In genomic region chr17:4362141-4362540, GRCh38 we compare ENCODE assay signal across 11 cellular contexts. TPM values are rescaled to one million over a fixed set of nuclear protein-coding genes. Genes with fewer than 3 reads are reported as not detected.
DNase-seq lines count a peak whose midpoint lies in the region; ATAC-seq, FAIRE-seq and TF ChIP-seq lines count a peak whose summit lies in the region.
"Had no signal": no experiment of that assay in that cellular context is flagged by ENCODE, and none has a peak within 500 bp of the region (broad histone marks: within the 10 kb centered on the region; RNA-seq: fewer than 3 reads in every experiment).

No MANE protein-coding gene starts in this region.

- 92% methylated on average over 4 of the region's 4 CpGs; no CpG with 5 or more reads in 1 of the 2 experiments for WGBS in H1 (ENCODE audit: extremely low coverage in 1 of 2, insufficient coverage in 1 of 2, insufficient read length in 1 of 2, insufficient replicate concordance in 2 of 2, low coverage in 1 of 2, low lambda C conversion rate in 2 of 2, missing lambda C conversion rate in 1 of 2), 2 experiments
- WGBS in psoas muscle, 3 donors = 32 to 36% (median 34%) methylated on average over 4 of the region's 4 CpGs

- TF ChIP-seq EP300 in H1 (IDR thresholded peaks at IDR 0.05; ENCODE audit: borderline replicate concordance in 1 of 2, low read depth in 2 of 2, low read length in 2 of 2) = no peak

- H3K27ac ChIP-seq in H1 (ENCODE audit: low read depth, low read length) = no peak overlapping the region
- peak overlapping the region; percentile 99 for H3K27ac ChIP-seq in psoas muscle
- H3K27ac ChIP-seq: upper lobe of left lung had no signal

- H3K27me3 ChIP-seq in H1 (replicated peaks in 1 of 4; ENCODE audit: control insufficient read depth in 3 of 4, extremely low read depth in 1 of 4, insufficient read depth in 3 of 4, low read length in 3 of 4) = no peaks in the 10 kb centered on the region
- no peaks in the 10 kb centered on the region for H3K27me3 ChIP-seq in psoas muscle (ENCODE audit: insufficient read depth in 3 of 3, low read length in 2 of 3)
- H3K27me3 ChIP-seq: upper lobe of left lung had no signal

- intact Hi-C loops in psoas muscle (cut with DNase I) = loop anchor here (5.0 kb wide), 2 partner anchors 35 to 45 kb away; no protein-coding TSS in a partner anchor

- H2BK120ac ChIP-seq in H1 (replicated peaks; ENCODE audit: low read depth, low read length) = no peak overlapping the region

- peaks cover 0 to 7% (median 0%) of the 10 kb centered on the region in 4 experiments; a peak in 2 of 8 replicates for H3K36me3 ChIP-seq in H1 (ENCODE audit: control insufficient read depth in 2 of 4, insufficient read depth in 4 of 4, low read length in 3 of 4)
- peaks cover 0 to 14% of the 10 kb centered on the region in 2 donors for H3K36me3 ChIP-seq in psoas muscle (ENCODE audit: insufficient read depth in 1 of 2, low read depth in 1 of 2)

- peak; percentile 17 to 21; a peak in 2 of 4 replicates for TF ChIP-seq RAD21 in H1 (IDR thresholded peaks at IDR 0.05 in 1 of 2, conservative IDR thresholded peaks at IDR 0.05 in 1 of 2; ENCODE audit: low read depth in 2 of 2, low read length in 2 of 2)

- H3K4me1 ChIP-seq in H1 (replicated peaks in 1 of 4; ENCODE audit: control insufficient read depth in 3 of 4, insufficient read depth in 4 of 4, low read length in 3 of 4) (peaks cover 0 to 5% (median 2%) of the 10 kb centered on the region in 4 experiments; a peak in 3 of 7 replicates), psoas muscle (peaks cover 46% of the 10 kb centered on the region)

- H3K4ac ChIP-seq in H1 (replicated peaks; ENCODE audit: insufficient read length, low read depth, low read length) = no peak overlapping the region

- no peak overlapping the region for H2BK15ac ChIP-seq in H1 (ENCODE audit: low read length)

- H3K4me2 ChIP-seq in H1 (ENCODE audit: insufficient read depth in 1 of 2, low read depth in 2 of 2, low read length in 2 of 2) = no peak overlapping the region

- H3K18ac ChIP-seq in H1 (ENCODE audit: extremely low read depth, low read length) = no peak overlapping the region

- POLR2A ChIA-PET in H1 (lab: Charles Lee; ENCODE audit: partially characterized antibody) = interaction anchor here (1.0 kb wide), 1 partner anchor 55 kb away, joined by 3 read pairs; no protein-coding TSS in a partner anchor

- H3K4me3 ChIP-seq in H1 (ENCODE audit: extremely low read depth in 1 of 4, insufficient read depth in 2 of 4, low read depth in 3 of 4, low read length in 4 of 4) (no peak overlapping the region), psoas muscle (peak overlapping the region; percentile 100)
- H3K4me3 ChIP-seq: mucosa of descending colon, upper lobe of left lung had no signal

- H3K79me1 ChIP-seq in H1 (ENCODE audit: low read depth, low read length) = no peaks in the 10 kb centered on the region; the same call in 1 of the 2 replicates

- ATAC-seq in psoas muscle (peak in 1 of 4 donors; percentile 23), GM18861 (IDR thresholded peaks at IDR 0.05; ENCODE audit: unreplicated experiment) (no peak)
- ATAC-seq: mucosa of descending colon had no signal

- H4K8ac ChIP-seq in H1 (ENCODE audit: extremely low read depth, insufficient read depth, low read length) = no peak overlapping the region

- no peak overlapping the region for H4K91ac ChIP-seq in H1 (replicated peaks; ENCODE audit: insufficient read length, low read length)

- H2BK5ac ChIP-seq in H1 (ENCODE audit: low read depth, low read length) = no peak overlapping the region

- H3K56ac ChIP-seq in H1 (replicated peaks; ENCODE audit: insufficient read length, low read depth, low read length) = no peak overlapping the region

- TF ChIP-seq POLR2A in H1 (IDR thresholded peaks at IDR 0.05; ENCODE audit: control extremely low read depth in 1 of 2, low read depth in 2 of 2, low read length in 2 of 2) = no peak

- H2BK20ac ChIP-seq in H1 (ENCODE audit: low read length) = no peak overlapping the region

- H3K9ac ChIP-seq in H1 (replicated peaks in 1 of 4; ENCODE audit: extremely low read depth in 1 of 4, low read depth in 3 of 4, low read length in 3 of 4) = no peak overlapping the region

- no peak overlapping the region for H3K23ac ChIP-seq in H1 (ENCODE audit: insufficient read length)

- peaks cover 5% of the 10 kb centered on the region; the same call in 1 of the 2 replicates for H3K23me2 ChIP-seq in H1 (ENCODE audit: low read depth, low read length)

- no peak overlapping the region for H4K5ac ChIP-seq in H1 (ENCODE audit: insufficient read length, low read depth, low read length)

- H3K9me3 ChIP-seq in H1 (ENCODE audit: insufficient read depth in 2 of 2, low read depth in 1 of 2, low read length in 1 of 2) (no peaks in the 10 kb centered on the region), psoas muscle (no peaks in the 10 kb centered on the region)
- H3K9me3 ChIP-seq: mucosa of descending colon, upper lobe of left lung had no signal

- H3K14ac ChIP-seq in H1 (ENCODE audit: insufficient read length) = no peak overlapping the region

- DNase-seq in NCI-H748 (lab: John Stamatoyannopoulos, UW; ENCODE audit: unreplicated experiment) = peak; percentile 41
- DNase-seq in NCI-H748 treated with DMSO at 0.1 percent for 48 hours (lab: John Stamatoyannopoulos, UW) = no peak
- DNase-seq in NCI-H1930 (lab: John Stamatoyannopoulos, UW) = peak; percentile 25 to 43
- DNase-seq in H1 (ENCODE audit: low read depth in 1 of 2, low spot score in 2 of 2) = no peak
- DNase-seq in psoas muscle = no peak
- no peak for DNase-seq in HuH-7 (ENCODE audit: low spot score)
- no peak for DNase-seq in SK-N-DZ (ENCODE audit: low spot score)
- DNase-seq: mucosa of descending colon; stimulated activated CD4-positive, alpha-beta T cell treated with anti-CD3 and anti-CD28 coated beads, Interleukin-2, amount 100 ng/mL, for 24 hours; upper lobe of left lung had no signal

- H3K79me2 ChIP-seq in H1 (ENCODE audit: control insufficient read depth in 1 of 2, insufficient read depth in 2 of 2, low read length in 2 of 2) = peaks cover 53 to 92% of the 10 kb centered on the region in 2 experiments

- H2BK12ac ChIP-seq in H1 (ENCODE audit: low read depth, low read length) = no peak overlapping the region

- no peak overlapping the region for H2AK5ac ChIP-seq in H1 (ENCODE audit: low read depth, low read length)

- H4K20me1 ChIP-seq in H1 (replicated peaks in 1 of 2; ENCODE audit: control insufficient read depth in 1 of 2, insufficient read depth in 2 of 2, low read length in 2 of 2) = peaks cover 8 to 16% of the 10 kb centered on the region in 2 experiments

- CTCF ChIA-PET in H1 (lab: Charles Lee; ENCODE audit: partially characterized antibody) = interaction anchor here (0.6 kb wide), 1 partner anchor 14 kb away, joined by 6 read pairs; no protein-coding TSS in a partner anchor

- TF ChIP-seq CTCF in H1 (IDR thresholded peaks at IDR 0.05; ENCODE audit: control extremely low read depth in 1 of 3, insufficient read depth in 1 of 3, low read depth in 1 of 3, low read length in 3 of 3) (no peak), psoas muscle (IDR thresholded peaks at IDR 0.05) (no peak)

- FAIRE-seq in H1 (lab: Jason Lieb, UNC) = peak; percentile 57

- no peak overlapping the region for H2AFZ ChIP-seq in H1 (ENCODE audit: low read length)

TF ChIP-seq in H1, 55 proteins besides CTCF, POLR2A, EP300 and RAD21:
- TF ChIP-seq EGR1 (IDR thresholded peaks at IDR 0.05; ENCODE audit: borderline replicate concordance, low read depth, low read length) (no peak), RFX5 (IDR thresholded peaks at IDR 0.05; ENCODE audit: borderline replicate concordance, low read depth, low read length) (no peak), HDAC6 (IDR thresholded peaks at IDR 0.05; ENCODE audit: low read depth, low read length) (no peak), KDM4A (IDR thresholded peaks at IDR 0.05; ENCODE audit: low read depth, low read length, severe bottlenecking) (no peak)
- TF ChIP-seq, protein P1, sequence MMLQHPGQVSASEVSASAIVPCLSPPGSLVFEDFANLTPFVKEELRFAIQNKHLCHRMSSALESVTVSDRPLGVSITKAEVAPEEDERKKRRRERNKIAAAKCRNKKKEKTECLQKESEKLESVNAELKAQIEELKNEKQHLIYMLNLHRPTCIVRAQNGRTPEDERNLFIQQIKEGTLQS (IDR thresholded peaks at IDR 0.05; ENCODE audit: insufficient read depth, low read depth, low read length) = no peak
TF ChIP-seq in H1: peak in this region for 0.

RNA-seq across cellular contexts. Expression of gene UBE2G1, which starts 4.3 kb away (rescaled TPM):
- 168 and 170 TPM in 2 replicates for total RNA-seq in H1 (2021; fragmentation: NEBNext Ultra II Directional; extraction: Animal tissue kit (Norgen Biotek cat#: 25700))
- polyA plus RNA-seq in H1 (2011; rRNA removed) (57.8 and 73.9 TPM in 2 replicates), psoas muscle (100 to 1,000 TPM in 1 of 3 donors, 10 to 100 TPM in 2; 54.6 to 128 (median 73.0) TPM)
- 76.4 TPM for polyA plus RNA-seq in H1 (2011; cell fraction: cytosol; rRNA removed)
- 44.5 TPM for polyA plus RNA-seq in H1 (2011; cell fraction: nucleus; rRNA removed)
- 74.2 to 100 TPM (median 93.0 TPM) in 4 replicates for polyA plus RNA-seq in H1 (2012, experiment 1 of 2)
- polyA plus RNA-seq in H1 (2012, experiment 2 of 2) = 39.9 TPM
- 88.5 TPM for polyA plus RNA-seq in H1 (2013, experiment 1 of 2)
- polyA plus RNA-seq in H1 (2013, experiment 2 of 2) = 88.7 TPM
- 55.5 and 68.1 TPM in 2 replicates for polyA minus RNA-seq in H1 (2011; rRNA and poly(A)+ RNA removed)
- polyA minus RNA-seq in H1 (2011; cell fraction: cytosol; rRNA and poly(A)+ RNA removed) = 94.1 TPM
- 74.8 TPM for polyA minus RNA-seq in H1 (2011; cell fraction: nucleus; rRNA and poly(A)+ RNA removed)
- total RNA-seq in psoas muscle = 100 to 1,000 TPM; 152 to 239 (median 175) TPM
- 89.3 and 113 TPM in 2 replicates for polyA plus RNA-seq in SK-N-DZ (2014; cell fraction: cytosol; rRNA removed)
- polyA plus RNA-seq in SK-N-DZ (2014; cell fraction: nucleus; rRNA removed) = 42.8 and 63.0 TPM in 2 replicates

Comparison
In these comparisons a context has a peak if more than half of its experiments do, and no peak if none do; other contexts are left out.
1. DNase-seq: peak in NCI-H748 (single experiment) and NCI-H1930 (2 of 2); none in NCI-H748 treated with DMSO at 0.1 percent for 48 hours (single experiment), H1 (0 of 2), psoas muscle (0 of 2), HuH-7 (single experiment) and SK-N-DZ (single experiment).